ENCODE assay signal across 8 cellular contexts in the genomic region with DNA sequence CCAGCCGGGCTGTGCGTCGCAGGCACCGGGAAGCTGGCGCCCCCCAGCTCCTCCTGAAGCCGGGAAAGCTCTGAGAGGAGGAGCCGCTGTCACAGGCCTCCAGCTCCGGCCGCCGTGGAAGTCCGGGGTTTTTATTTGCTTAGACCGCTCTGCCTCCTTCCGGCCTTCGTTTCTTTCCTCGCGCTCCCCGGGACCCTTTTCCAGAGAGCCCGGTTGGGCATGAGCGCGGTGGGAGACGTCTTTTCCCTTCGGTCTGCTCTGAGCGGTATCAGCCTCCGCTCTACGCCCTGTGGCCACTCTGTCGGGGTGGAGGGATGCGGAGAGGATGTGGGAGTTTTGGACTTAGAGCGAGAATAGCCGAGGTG. TPM values are rescaled to one million over a fixed set of nuclear protein-coding genes. Genes with fewer than 3 reads are reported as not detected.
A peak's percentile ranks its signal among the peaks of the same experiment; 100 is the strongest.
DNase-seq lines count a peak whose midpoint lies in the region; ATAC-seq, FAIRE-seq and TF ChIP-seq lines count a peak whose summit lies in the region.

No MANE protein-coding gene starts in this region.

- POLR2A ChIA-PET in A549 (lab: Yijun Ruan, JAX), result interaction anchor here (0.5 to 2.2 kb wide), 16 partner anchors 9 to 451 kb away, joined by 3 to 13 read pairs (median 4); a partner anchor contains a TSS

- 0 out of 3 replicates have a peak, but pooled peaks cover under 1% of the 10 kb centered on the region for H3K9me3 ChIP-seq in A549
- no peaks in the 10 kb centered on the region for H3K9me3 ChIP-seq in astrocyte (ENCODE audit: insufficient read depth, low read depth, low read length)
- H3K9me3 ChIP-seq in iPS DF 6.9 (ENCODE audit: control insufficient read depth, insufficient read depth, low read length), result no peaks in the 10 kb centered on the region
- no peaks in the 10 kb centered on the region for H3K9me3 ChIP-seq in skeletal muscle satellite cell (replicated peaks; ENCODE audit: low read length)

- ATAC-seq in A549 (peak; percentile 57 to 73), HG02798 (IDR thresholded peaks at IDR 0.05; ENCODE audit: poor library complexity, unreplicated experiment) (peak; percentile 20)

- peak overlapping the region; percentile 79 for H3K4me3 ChIP-seq in A549
- H3K4me3 ChIP-seq in GM12875 (ENCODE audit: low read depth, low read length), result peak overlapping the region; percentile 91
- peak overlapping the region; percentile 91 for H3K4me3 ChIP-seq in astrocyte (ENCODE audit: insufficient read depth, low read depth, low read length)
- peak overlapping the region; percentile 98 for H3K4me3 ChIP-seq in iPS DF 6.9 (ENCODE audit: low read length)
- peak overlapping the region; percentile 97 for H3K4me3 ChIP-seq in skeletal muscle satellite cell (ENCODE audit: low read length)

- peak overlapping the region; percentile 86 for H3K4me2 ChIP-seq in A549
- H3K4me2 ChIP-seq in astrocyte (ENCODE audit: low read length), result peak overlapping the region; percentile 96
- H3K4me2 ChIP-seq in skeletal muscle satellite cell (ENCODE audit: low read length), result peak overlapping the region; percentile 84

- peak overlapping the region; percentile 78 to 99 for H3K27ac ChIP-seq in A549
- peak overlapping the region; percentile 90 for H3K27ac ChIP-seq in astrocyte (ENCODE audit: low read depth, low read length)
- H3K27ac ChIP-seq in iPS DF 6.9 (ENCODE audit: low read length), result no peak overlapping the region

- no peaks in the 10 kb centered on the region for H3K27me3 Mint-ChIP-seq in astrocyte (ENCODE audit: low read depth, unreplicated experiment)

- H3K27me3 ChIP-seq in astrocyte (ENCODE audit: insufficient read depth, low read length), result no peaks in the 10 kb centered on the region
- H3K27me3 ChIP-seq in iPS DF 6.9 (ENCODE audit: control insufficient read depth, insufficient read depth, low read length), result no peaks in the 10 kb centered on the region
- H3K27me3 ChIP-seq in skeletal muscle satellite cell (ENCODE audit: control insufficient read depth, insufficient read depth, low read length), result no peaks in the 10 kb centered on the region

- no peak for TF ChIP-seq CTCF in A549 (IDR thresholded peaks at IDR 0.05)
- TF ChIP-seq CTCF in GM12875 (IDR thresholded peaks at IDR 0.05; ENCODE audit: borderline replicate concordance, insufficient read depth, low read depth, low read length), result no peak
- TF ChIP-seq CTCF in astrocyte (IDR thresholded peaks at IDR 0.05; ENCODE audit: insufficient read depth, low read depth, low read length), result no peak

- H3K79me2 ChIP-seq in astrocyte (ENCODE audit: insufficient read depth, low read length), result peaks cover 54% of the 10 kb centered on the region

- H3K36me3 ChIP-seq in astrocyte (ENCODE audit: insufficient read depth, low read length) (no peaks in the 10 kb centered on the region), iPS DF 6.9 (ENCODE audit: control insufficient read depth, insufficient read depth, low read length) (no peaks in the 10 kb centered on the region), skeletal muscle satellite cell (ENCODE audit: insufficient read depth, low read length) (peaks cover 4% of the 10 kb centered on the region)

- H3K4me1 ChIP-seq in A549 (peaks cover 10% of the 10 kb centered on the region; the same call in 2 of the 3 replicates), astrocyte (ENCODE audit: insufficient read depth, low read length) (peaks cover 11% of the 10 kb centered on the region), iPS DF 6.9 (ENCODE audit: control insufficient read depth, insufficient read depth, low read length) (no peaks in the 10 kb centered on the region), skeletal muscle satellite cell (ENCODE audit: control insufficient read depth, insufficient read depth, low read length) (peaks cover 11% of the 10 kb centered on the region)

- H4K20me1 ChIP-seq in astrocyte (ENCODE audit: insufficient read depth, low read length), result peaks cover 52% of the 10 kb centered on the region

- WGBS in A549 (ENCODE audit: missing lambda C conversion rate), result 3% methylated on average over 13 of the region's 29 CpGs
- WGBS in iPS DF 6.9 (ENCODE audit: insufficient coverage, insufficient read length), result no CpG with 5 or more reads among the region's 29 CpGs

- peak overlapping the region; percentile 92 for H2AFZ ChIP-seq in astrocyte (ENCODE audit: low read depth, low read length)

- no peak for TF ChIP-seq EP300 in A549 (IDR thresholded peaks at IDR 0.05)

- H3K4me3 Mint-ChIP-seq in astrocyte (ENCODE audit: unreplicated experiment), result peak overlapping the region; percentile 99

- H3K9me3 Mint-ChIP-seq in astrocyte (ENCODE audit: unreplicated experiment), result peaks cover under 1% of the 10 kb centered on the region

- TF ChIP-seq RAD21 in A549 (conservative IDR thresholded peaks at IDR 0.05 in 1 of 2, IDR thresholded peaks at IDR 0.05 in 1 of 2), result no peak

- CTCF ChIA-PET in A549 (lab: Yijun Ruan, JAX), result interaction anchor here (1.3 kb wide), 2 partner anchors 73 to 137 kb away, joined by 3 to 4 read pairs; no protein-coding TSS in a partner anchor

- FAIRE-seq in A549 (lab: Jason Lieb, UNC) (no peak), astrocyte (lab: Jason Lieb, UNC) (no peak)

- no peaks in the 10 kb centered on the region for H3K36me3 Mint-ChIP-seq in astrocyte (ENCODE audit: low read depth, unreplicated experiment)

- peaks cover 9% of the 10 kb centered on the region for H3K4me1 Mint-ChIP-seq in astrocyte (ENCODE audit: low read depth, unreplicated experiment)

- DNase-seq in A549 (ENCODE audit: low read depth in 1 of 2, low spot score in 1 of 2) (peak in 1 of 2 experiments; percentile 15), NOMO-1 treated with DMSO at 0.1 percent for 48 hours (lab: John Stamatoyannopoulos, UW; ENCODE audit: unreplicated experiment) (peak; percentile 22), astrocyte (ENCODE audit: low read depth) (peak; percentile 22), iPS DF 6.9 (ENCODE audit: low read depth, low spot score) (no peak), cerebellum (ENCODE audit: low spot score) (no peak)

- H3K9ac ChIP-seq in astrocyte (ENCODE audit: low read length), result peak overlapping the region; percentile 98
- H3K9ac ChIP-seq in skeletal muscle satellite cell (ENCODE audit: low read depth, low read length), result peak overlapping the region; percentile 90

- peak overlapping the region; percentile 98 for H3K27ac Mint-ChIP-seq in astrocyte (ENCODE audit: unreplicated experiment)

- no peak for TF ChIP-seq POLR2A in A549 (IDR thresholded peaks at IDR 0.05; ENCODE audit: low read length)

TF ChIP-seq in A549, 52 proteins besides CTCF, POLR2A, EP300 and RAD21:
- TF ChIP-seq JUNB (IDR thresholded peaks at IDR 0.05) (no peak), ZC3H11A (IDR thresholded peaks at IDR 0.05) (no peak), ZNF302 (CRISPR knock-in tag; IDR thresholded peaks at IDR 0.05) (no peak), EHF (CRISPR knock-in tag; IDR thresholded peaks at IDR 0.05) (no peak), CHD2 (IDR thresholded peaks at IDR 0.05; ENCODE audit: low read length, partially characterized antibody) (no peak), NFE2L2 (conservative IDR thresholded peaks at IDR 0.05; ENCODE audit: low read length) (no peak), FOSL2 (IDR thresholded peaks at IDR 0.05) (no peak), FOSL2 (CRISPR knock-in tag; IDR thresholded peaks at IDR 0.05) (no peak), RCOR1 (IDR thresholded peaks at IDR 0.05; ENCODE audit: low read depth, low read length) (no peak), RNF2 (IDR thresholded peaks at IDR 0.05; ENCODE audit: borderline replicate concordance, low read depth) (no peak), TP53 (CRISPR knock-in tag; IDR thresholded peaks at IDR 0.05) (no peak), SREBF2 (IDR thresholded peaks at IDR 0.05) (no peak), NPAS2 (CRISPR knock-in tag; IDR thresholded peaks at IDR 0.05; ENCODE audit: borderline replicate concordance) (no peak)
- TF ChIP-seq, protein P1, sequence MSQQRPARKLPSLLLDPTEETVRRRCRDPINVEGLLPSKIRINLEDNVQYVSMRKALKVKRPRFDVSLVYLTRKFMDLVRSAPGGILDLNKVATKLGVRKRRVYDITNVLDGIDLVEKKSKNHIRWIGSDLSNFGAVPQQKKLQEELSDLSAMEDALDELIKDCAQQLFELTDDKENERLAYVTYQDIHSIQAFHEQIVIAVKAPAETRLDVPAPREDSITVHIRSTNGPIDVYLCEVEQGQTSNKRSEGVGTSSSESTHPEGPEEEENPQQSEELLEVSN (IDR thresholded peaks at IDR 0.05; ENCODE audit: borderline replicate concordance, low read depth), result no peak
- TF ChIP-seq, protein P2, sequence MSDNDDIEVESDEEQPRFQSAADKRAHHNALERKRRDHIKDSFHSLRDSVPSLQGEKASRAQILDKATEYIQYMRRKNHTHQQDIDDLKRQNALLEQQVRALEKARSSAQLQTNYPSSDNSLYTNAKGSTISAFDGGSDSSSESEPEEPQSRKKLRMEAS (IDR thresholded peaks at IDR 0.05), result no peak

RNA-seq across cellular contexts. Expression of a gene that starts 0.6 kb away (rescaled TPM):
- polyA plus RNA-seq in A549 (2011; rRNA removed) (12.9 and 14.4 TPM in 2 replicates), A549 (2017; fragmentation: RNase III; extraction: RNeasy Plus Mini Kit Qiagen cat#74134 plus additional on column Dnase treatment) (6.6 to 6.8 TPM (median 6.8 TPM) in 3 replicates)
- 1.9 and 2.4 TPM in 2 replicates for polyA plus RNA-seq in A549 (2012; cell fraction: cytosol; rRNA removed)
- polyA plus RNA-seq in A549 (2012; cell fraction: nucleus; rRNA removed), result 2.9 and 4.6 TPM in 2 replicates
- 55.4 and 64.4 TPM in 2 replicates for polyA minus RNA-seq in A549 (2011; rRNA and poly(A)+ RNA removed)
- total RNA-seq in astrocyte (44.8 and 47.7 TPM in 2 replicates), cerebellum (57.0 TPM)
- 30.6 and 33.7 TPM in 2 replicates for total RNA-seq in skeletal muscle satellite cell (2012; rRNA removed)

Comparison
In these comparisons a context has a peak if more than half of its experiments do, and no peak if none do; other contexts are left out.
1. DNase-seq: peak in NOMO-1 treated with DMSO at 0.1 percent for 48 hours (single experiment) and astrocyte (single experiment); none in iPS DF 6.9 (single experiment) and cerebellum (single experiment).
2. Peak in every context shown above with its lines, with median percentiles within 50 percentile points of each other: H3K4me2 ChIP-seq and H3K4me3 ChIP-seq.